ENCODE assay signal across 12 cellular contexts in the genomic region with DNA sequence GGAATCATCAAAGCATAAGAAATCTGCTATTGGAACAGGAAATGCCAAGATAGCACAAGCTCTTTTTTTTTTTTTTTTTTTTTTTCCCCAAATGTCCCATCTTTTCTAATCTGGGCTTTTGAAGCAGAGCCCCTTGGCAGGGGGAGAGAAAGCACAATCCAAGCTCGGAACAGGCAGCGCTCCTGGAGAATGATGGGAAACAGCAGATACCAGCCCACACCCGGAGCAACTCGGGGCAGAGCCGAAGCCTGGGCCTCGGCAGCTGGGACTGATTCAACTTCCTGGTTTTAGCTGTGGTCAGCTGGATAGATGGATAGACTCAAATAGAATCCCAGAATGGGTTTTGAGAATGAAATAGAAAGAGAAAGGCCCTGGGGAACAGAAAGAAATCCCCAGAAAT.
DNase-seq lines count a peak whose midpoint lies in the region; ATAC-seq and TF ChIP-seq lines count a peak whose summit lies in the region.
"Had no signal": no experiment of that assay in that cellular context is flagged by ENCODE, and none has a peak within 500 bp of the region (broad histone marks: within the 10 kb centered on the region; RNA-seq: fewer than 3 reads in every experiment).

No MANE protein-coding gene starts in this region.

- DNase-seq in EL, result peak; percentile 58
- DNase-seq in amniotic stem cell (lab: John Stamatoyannopoulos, UW), result peak; percentile 20
- peak in 31 of 42 donors; percentile 5 to 68 (median 38) for DNase-seq in head of caudate nucleus
- no peak for DNase-seq in NCI-H1694 (lab: John Stamatoyannopoulos, UW)
- no peak for DNase-seq in GOT3 (lab: John Stamatoyannopoulos, UW)
- DNase-seq in Peyer's patch, result no peak
- DNase-seq: NCI-H526 treated with DMSO at 0.1 percent for 48 hours, SHP77 treated with DMSO at 0.1 percent for 48 hours had no signal

- H3K4me2 ChIP-seq in parathyroid adenoma (ENCODE audit: low read length), result no peak overlapping the region

- H3K4me3 ChIP-seq in parathyroid adenoma (ENCODE audit: low read depth, low read length) (no peak overlapping the region), Peyer's patch (no peak overlapping the region)
- H3K4me3 ChIP-seq: cardiac muscle cell had no signal

- H3K9ac ChIP-seq in parathyroid adenoma, result no peak overlapping the region

- H3K27ac ChIP-seq in parathyroid adenoma, result no peak overlapping the region
- no peak overlapping the region for H3K27ac ChIP-seq in Peyer's patch
- H3K27ac ChIP-seq: cardiac muscle cell had no signal

- no peak for TF ChIP-seq POLR2A in Peyer's patch (IDR thresholded peaks at IDR 0.05)

- no peaks in the 10 kb centered on the region for H3K79me2 ChIP-seq in parathyroid adenoma

- peak overlapping the region; percentile 19 for H2AFZ ChIP-seq in parathyroid adenoma

- H3K4me1 ChIP-seq in parathyroid adenoma (no peaks in the 10 kb centered on the region), Peyer's patch (no peaks in the 10 kb centered on the region)

- H3K27me3 ChIP-seq in parathyroid adenoma (ENCODE audit: control insufficient read depth, insufficient read depth, low read length), result no peaks in the 10 kb centered on the region
- H3K27me3 ChIP-seq in Peyer's patch, result no peaks in the 10 kb centered on the region
- H3K27me3 ChIP-seq: cardiac muscle cell had no signal

- intact Hi-C loops in head of caudate nucleus (cut with DNase I), result no loop called here

- TF ChIP-seq CTCF in parathyroid adenoma (IDR thresholded peaks at IDR 0.05) (no peak), Peyer's patch (IDR thresholded peaks at IDR 0.05) (no peak)

- H3K9me3 ChIP-seq in parathyroid adenoma (ENCODE audit: control insufficient read depth, low read length), result no peaks in the 10 kb centered on the region
- no peaks in the 10 kb centered on the region for H3K9me3 ChIP-seq in Peyer's patch

- H3K36me3 ChIP-seq in parathyroid adenoma (ENCODE audit: control insufficient read depth, insufficient read depth, low read length) (no peaks in the 10 kb centered on the region), Peyer's patch (no peaks in the 10 kb centered on the region)
- H3K36me3 ChIP-seq: cardiac muscle cell had no signal

- ATAC-seq in GM21447 (IDR thresholded peaks at IDR 0.05; ENCODE audit: unreplicated experiment), result no peak
- ATAC-seq: esophagus mucosa had no signal

Comparison
In these comparisons a context has a peak if more than half of its experiments do, and no peak if none do; other contexts are left out.
1. DNase-seq: peak in EL (single experiment), amniotic stem cell (single experiment) and head of caudate nucleus (31 of 42); none in NCI-H1694 (single experiment), GOT3 (single experiment) and Peyer's patch (0 of 3).